Comparison of ENCODE assay signal across 8 cellular contexts in the genomic region with DNA sequence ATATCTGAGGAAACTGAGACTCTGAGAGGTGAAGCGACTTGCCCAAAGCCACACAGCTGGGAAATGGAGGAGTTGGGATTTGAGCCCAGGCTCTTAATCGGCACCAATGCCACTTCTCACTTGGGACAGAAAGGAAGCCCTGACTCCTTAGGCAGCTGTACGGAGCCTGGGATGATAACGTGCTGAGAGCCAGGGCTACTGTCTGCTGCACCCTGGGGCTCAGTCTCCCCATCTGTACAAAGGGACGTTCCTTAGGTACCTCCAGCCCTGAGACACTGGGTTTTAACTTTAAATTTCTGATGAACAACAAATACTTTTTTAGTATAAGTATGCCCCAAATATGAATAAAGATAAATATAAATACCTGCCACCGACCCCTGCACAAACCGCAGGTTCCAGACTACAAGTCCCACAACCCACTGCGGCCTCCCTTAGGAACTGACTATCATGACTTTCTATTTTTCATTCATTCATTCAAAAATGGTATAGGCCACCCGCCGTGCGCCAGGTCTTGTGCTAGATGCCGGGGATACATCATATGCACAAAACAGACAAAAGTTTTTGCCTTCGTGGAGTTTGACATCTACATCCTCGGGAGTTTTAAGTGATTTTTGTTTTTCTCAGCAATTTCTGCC.
DNase-seq lines count a peak whose midpoint lies in the region; ATAC-seq and TF ChIP-seq lines count a peak whose summit lies in the region.

No MANE protein-coding gene starts in this region.

- TF ChIP-seq CTCF in C4-2B (conservative IDR thresholded peaks at IDR 0.05) (no peak), astrocyte of the cerebellum (IDR thresholded peaks at IDR 0.05; ENCODE audit: low read depth, low read length, missing control alignments) (no peak)

- H3K9ac ChIP-seq in iPS-18a (ENCODE audit: low read length) = peak overlapping the region; percentile 85

- H3K27ac ChIP-seq in C4-2B = peak overlapping the region; percentile 87
- peak overlapping the region; percentile 93 for H3K27ac ChIP-seq in iPS-18a (ENCODE audit: low read length)

- H3K36me3 ChIP-seq in iPS-18a (ENCODE audit: control insufficient read depth, low read depth, low read length) = no peaks in the 10 kb centered on the region

- DNase-seq in HuH-7.5 (ENCODE audit: low spot score) (peak; percentile 82), SKM-1 treated with dmso at 0.1 percent for 144 hours (lab: John Stamatoyannopoulos, UW; ENCODE audit: unreplicated experiment) (peak; percentile 64), astrocyte of the cerebellum (ENCODE audit: low read depth) (peak; percentile 46), GOT3 (lab: John Stamatoyannopoulos, UW) (no peak)
- peak; percentile 80 for DNase-seq in stimulated activated CD4-positive, alpha-beta T cell treated with anti-CD3 and anti-CD28 coated beads, Interleukin-15, amount 100 ng/mL, for 24 hours

- H3K4me1 ChIP-seq in iPS-18a (ENCODE audit: control insufficient read depth, low read depth, low read length) = peaks cover 6% of the 10 kb centered on the region

- H3K27me3 ChIP-seq in iPS-18a (ENCODE audit: control insufficient read depth, insufficient read depth, low read length) = no peaks in the 10 kb centered on the region

- H3K4me3 ChIP-seq in astrocyte of the cerebellum (ENCODE audit: low read depth, low read length) (peak overlapping the region; percentile 84), iPS-18a (ENCODE audit: low read length) (peak overlapping the region; percentile 94)

- ATAC-seq in GM21423 (IDR thresholded peaks at IDR 0.05; ENCODE audit: unreplicated experiment) = peak; percentile 25

- no peaks in the 10 kb centered on the region for H3K9me3 ChIP-seq in iPS-18a (ENCODE audit: control insufficient read depth, low read depth, low read length)

- in situ Hi-C loops in astrocyte of the cerebellum (cut with HindIII; ENCODE audit: low sequenced_read_pairs) = no loop called here
